ENCODE assay signal across 16 cellular contexts in genomic region chr3:185658943-185659342, GRCh38.
DNase-seq lines count a peak whose midpoint lies in the region; ATAC-seq and TF ChIP-seq lines count a peak whose summit lies in the region.
"Had no signal": no experiment of that assay in that cellular context is flagged by ENCODE, and none has a peak within 500 bp of the region (broad histone marks: within the 10 kb centered on the region; RNA-seq: fewer than 3 reads in every experiment).

No MANE protein-coding gene starts in this region.

- H2BK15ac ChIP-seq in IMR-90 (ENCODE audit: low read depth, low read length), result no peak overlapping the region

- H3K9ac ChIP-seq in IMR-90 (ENCODE audit: low read depth, low read length), result no peak overlapping the region
- H3K9ac ChIP-seq: BLaER1 treated with 17β-estradiol and CSF1 and Interleukin-3, amounts not matched to agents 10 nM and 100 nM had no signal

- peak overlapping the region; percentile 21; the same call in 1 of the 2 replicates for H3K4ac ChIP-seq in IMR-90 (ENCODE audit: low read depth, low read length)

- H3K27me3 ChIP-seq in IMR-90 (ENCODE audit: control insufficient read depth, insufficient read depth, low read length) (no peaks in the 10 kb centered on the region), breast epithelium (no peaks in the 10 kb centered on the region), left lung (no peaks in the 10 kb centered on the region), testis (no peaks in the 10 kb centered on the region)
- H3K27me3 ChIP-seq: BLaER1 treated with 17β-estradiol and CSF1 and Interleukin-3, amounts not matched to agents 10 nM and 100 nM had no signal

- no peak overlapping the region for H4K5ac ChIP-seq in IMR-90 (ENCODE audit: low read depth, low read length)

- H3K27ac ChIP-seq in IMR-90 (ENCODE audit: insufficient read depth, low read length) (peak overlapping the region; percentile 59), breast epithelium (peak overlapping the region; percentile 66 to 83), left lung (peak overlapping the region; percentile 20 to 41), testis (peak overlapping the region; percentile 35 to 86)
- H3K27ac ChIP-seq: BLaER1 treated with 17β-estradiol and CSF1 and Interleukin-3, amounts not matched to agents 10 nM and 100 nM had no signal

- H4K91ac ChIP-seq in IMR-90 (ENCODE audit: insufficient read depth, low read depth, low read length), result 0 out of 2 replicates have a peak overlapping the region, but pooled peaks have one; percentile 31

- H3K4me2 ChIP-seq in IMR-90 (ENCODE audit: low read depth, low read length), result no peak overlapping the region

- H3K9me1 ChIP-seq in IMR-90 (ENCODE audit: insufficient read depth, low read length), result peaks cover 31% of the 10 kb centered on the region

- H2BK5ac ChIP-seq in IMR-90 (ENCODE audit: low read depth, low read length, poor library complexity, severe bottlenecking), result peak overlapping the region; percentile 32

- WGBS in IMR-90 (ENCODE audit: extremely low coverage in 2 of 2, insufficient read length in 1 of 2), 2 experiments, result 91% methylated on average over 1 of the region's 1 CpG; no CpG with 5 or more reads in 1 of the 2 experiments
- WGBS in testis, 2 donors, result 48 to 77% methylated on average over 1 of the region's 1 CpG

- H2BK20ac ChIP-seq in IMR-90 (ENCODE audit: low read depth, low read length), result no peak overlapping the region

- peaks cover 42% of the 10 kb centered on the region for H3K27me3 Mint-ChIP-seq in stimulated activated memory B cell treated with anti-CD40 and anti-IgM and Interleukin-4, amounts not matched to agents 10 μg/mL and 1 μg/mL and 100 μg/mL, for 72 hours

- H2BK120ac ChIP-seq in IMR-90 (ENCODE audit: low read depth, low read length), result 0 out of 2 replicates have a peak overlapping the region, but pooled peaks have one; percentile 9

- H3K36me3 ChIP-seq in IMR-90 (ENCODE audit: control insufficient read depth, insufficient read depth, low read length) (peaks cover 45% of the 10 kb centered on the region), breast epithelium (no peaks in the 10 kb centered on the region), left lung (peaks cover 0 to 3% of the 10 kb centered on the region in 2 donors), testis (ENCODE audit: low read depth, missing control alignments) (no peaks in the 10 kb centered on the region)
- H3K36me3 ChIP-seq: BLaER1 treated with 17β-estradiol and CSF1 and Interleukin-3, amounts not matched to agents 10 nM and 100 nM had no signal

- in situ Hi-C loops in IMR-90 (cut with MboI; ENCODE audit: low sequenced_read_pairs), result loop anchor here (25.0 kb wide), 2 partner anchors 253 to 603 kb away; no protein-coding TSS in a partner anchor

- H2AFZ ChIP-seq in IMR-90 (replicated peaks; ENCODE audit: low read length, poor library complexity), result no peak overlapping the region

- peak overlapping the region; percentile 34; the same call in 1 of the 2 replicates for H3K56ac ChIP-seq in IMR-90 (ENCODE audit: extremely low read depth, insufficient read depth, low read length)

- intact Hi-C loops in IMR-90 (cut with micrococcal nuclease) (loop anchor here (2.0 kb wide), 1 partner anchor 162 kb away; no protein-coding TSS in a partner anchor), breast epithelium (cut with DNase I; ENCODE audit: low total_unique reads) (no loop called here), left lung (cut with DNase I) (no loop called here), testis (cut with DNase I; ENCODE audit: low total_unique reads) (no loop called here)

- H4K8ac ChIP-seq in IMR-90 (ENCODE audit: low read depth in 2 of 2, low read length in 2 of 2), result peak overlapping the region in 1 of 2 experiments; percentile 19; a peak in 1 of 4 replicates

- no peak overlapping the region; the same call in 1 of the 2 replicates for H2AK5ac ChIP-seq in IMR-90 (ENCODE audit: low read depth, low read length)

- no peak overlapping the region for H3K23ac ChIP-seq in IMR-90 (ENCODE audit: low read depth, low read length)

- POLR2A ChIA-PET in IMR-90 (lab: Charles Lee; ENCODE audit: unreplicated experiment), result no interaction called here

- no peaks in the 10 kb centered on the region for H3K4me1 Mint-ChIP-seq in stimulated activated memory B cell treated with anti-CD40 and anti-IgM and Interleukin-4, amounts not matched to agents 10 μg/mL and 1 μg/mL and 100 μg/mL, for 72 hours

- H3K9me3 ChIP-seq in IMR-90 (ENCODE audit: control insufficient read depth, insufficient read depth, low read length) (no peaks in the 10 kb centered on the region), breast epithelium (no peaks in the 10 kb centered on the region), left lung (no peaks in the 10 kb centered on the region), testis (no peaks in the 10 kb centered on the region)
- H3K9me3 ChIP-seq: BLaER1 treated with 17β-estradiol and CSF1 and Interleukin-3, amounts not matched to agents 10 nM and 100 nM had no signal

- H3K79me1 ChIP-seq in IMR-90 (ENCODE audit: low read depth in 1 of 2, low read length in 2 of 2), result peaks cover 22 to 65% of the 10 kb centered on the region in 2 experiments

- no peak for TF ChIP-seq CTCF in IMR-90 (conservative IDR thresholded peaks at IDR 0.05; ENCODE audit: low read depth, low read length)
- no peak for TF ChIP-seq CTCF in breast epithelium (IDR thresholded peaks at IDR 0.05)
- no peak for TF ChIP-seq CTCF in left lung (IDR thresholded peaks at IDR 0.05)
- TF ChIP-seq CTCF in testis (IDR thresholded peaks at IDR 0.05), result no peak

- H4K20me1 ChIP-seq in IMR-90 (ENCODE audit: insufficient read depth, low read length), result peaks cover 57% of the 10 kb centered on the region
- H4K20me1 ChIP-seq: BLaER1 treated with 17β-estradiol and CSF1 and Interleukin-3, amounts not matched to agents 10 nM and 100 nM had no signal

- no peak overlapping the region for H3K4me3 ChIP-seq in IMR-90 (ENCODE audit: insufficient read depth, low read depth, low read length)
- no peak overlapping the region for H3K4me3 ChIP-seq in breast epithelium
- H3K4me3 ChIP-seq in left lung, result no peak overlapping the region
- H3K4me3 ChIP-seq in testis, result no peak overlapping the region
- H3K4me3 ChIP-seq: BLaER1 treated with 17β-estradiol and CSF1 and Interleukin-3, amounts not matched to agents 10 nM and 100 nM; K562 had no signal

- no peaks in the 10 kb centered on the region for H3K36me3 Mint-ChIP-seq in stimulated activated memory B cell treated with anti-CD40 and anti-IgM and Interleukin-4, amounts not matched to agents 10 μg/mL and 1 μg/mL and 100 μg/mL, for 72 hours
- H3K36me3 Mint-ChIP-seq: T-cell had no signal

- H3K14ac ChIP-seq in IMR-90 (replicated peaks; ENCODE audit: low read depth, low read length), result no peak overlapping the region

- peak; percentile 2; the same call in 1 of the 2 replicates for ATAC-seq in IMR-90 (ENCODE audit: low read depth)
- no peak for ATAC-seq in left lung
- ATAC-seq in stimulated activated memory B cell treated with anti-CD40 and anti-IgM and Interleukin-4, amounts not matched to agents 10 μg/mL and 1 μg/mL and 100 μg/mL, for 72 hours, result no peak
- ATAC-seq: K562, T-cell had no signal

- DNase-seq in IMR-90, result no peak
- DNase-seq in breast epithelium (ENCODE audit: low spot score in 2 of 2), result no peak
- no peak for DNase-seq in left lung
- DNase-seq in testis, result no peak
- no peak for DNase-seq in activated effector memory CD4-positive, alpha-beta T cell treated with Interleukin-2 at 50 U/mL for 16 hours
- DNase-seq in activated effector memory CD4-positive, alpha-beta T cell treated with anti-CD3 and anti-CD28 coated beads, Interleukin-2, amount 50 U/mL, for 16 hours, result no peak
- DNase-seq in NCI-H1092 treated with DMSO at 0.1 percent for 48 hours (lab: John Stamatoyannopoulos, UW), result no peak
- DNase-seq: activated CD4-positive, alpha-beta T cell treated with anti-CD3 and anti-CD28 coated beads, Interleukin-2, amount 50 U/mL, for 1 hour; midbrain; NCI-H524; OCI-M1; T-cell had no signal

- no peak for TF ChIP-seq RAD21 in IMR-90 (IDR thresholded peaks at IDR 0.05; ENCODE audit: low read length)

- H3K4me3 Mint-ChIP-seq in stimulated activated memory B cell treated with anti-CD40 and anti-IgM and Interleukin-4, amounts not matched to agents 10 μg/mL and 1 μg/mL and 100 μg/mL, for 72 hours, result no peak overlapping the region
- H3K4me3 Mint-ChIP-seq: T-cell had no signal

- TF ChIP-seq POLR2A in IMR-90 (IDR thresholded peaks at IDR 0.05; ENCODE audit: low read depth, low read length) (no peak), breast epithelium (IDR thresholded peaks at IDR 0.05) (no peak), testis (IDR thresholded peaks at IDR 0.05) (no peak)

- H3K4me1 ChIP-seq in IMR-90 (ENCODE audit: control insufficient read depth, insufficient read depth, low read length), result peaks cover 31% of the 10 kb centered on the region
- H3K4me1 ChIP-seq in breast epithelium, result no peaks in the 10 kb centered on the region
- peaks cover 4 to 16% of the 10 kb centered on the region in 2 donors for H3K4me1 ChIP-seq in left lung
- H3K4me1 ChIP-seq in testis, result peaks cover 30% of the 10 kb centered on the region

- CTCF ChIA-PET in IMR-90 (lab: Yijun Ruan, JAX), result interaction anchor here (0.6 to 3.1 kb wide), 6 partner anchors 18 to 380 kb away, joined by 3 to 14 read pairs (median 4); no protein-coding TSS in a partner anchor

- dilution Hi-C loops in IMR-90 (cut with HindIII; ENCODE audit: low sequenced_read_pairs, unreplicated experiment), result no loop called here

- no peak overlapping the region for H2AK9ac ChIP-seq in IMR-90 (replicated peaks; ENCODE audit: low read depth, low read length, poor library complexity)

- H3K18ac ChIP-seq in IMR-90 (ENCODE audit: low read depth, low read length), result no peak overlapping the region

- H3K9me3 Mint-ChIP-seq in stimulated activated memory B cell treated with anti-CD40 and anti-IgM and Interleukin-4, amounts not matched to agents 10 μg/mL and 1 μg/mL and 100 μg/mL, for 72 hours, result no peaks in the 10 kb centered on the region
- H3K9me3 Mint-ChIP-seq: activated T-helper 2 cell treated with anti-CD3 and anti-CD28 coated beads, Interferon-gamma antibody, Interleukin-2, Interleukin-4, amounts not matched to agents 10 μg/mL and 5 μg/mL and 100 μg/mL, durations not matched to agents 14 hours and 24 hours and 36 hours; T-cell had no signal

- H3K27ac Mint-ChIP-seq in stimulated activated memory B cell treated with anti-CD40 and anti-IgM and Interleukin-4, amounts not matched to agents 10 μg/mL and 1 μg/mL and 100 μg/mL, for 72 hours, result no peak overlapping the region
- H3K27ac Mint-ChIP-seq: activated T-helper 2 cell treated with anti-CD3 and anti-CD28 coated beads, Interferon-gamma antibody, Interleukin-2, Interleukin-4, amounts not matched to agents 10 μg/mL and 5 μg/mL and 100 μg/mL, durations not matched to agents 14 hours and 24 hours and 36 hours; T-cell had no signal

- BruUV-seq in IMR-90 (replicated peaks; lab: Mats Ljungman, UMichigan), result no TSS peak

TF ChIP-seq in IMR-90, 13 proteins besides CTCF, POLR2A, EP300 and RAD21:
- no peak for TF ChIP-seq BHLHE40 (IDR thresholded peaks at IDR 0.05; ENCODE audit: low read depth, low read length)
- peak; percentile 46 for TF ChIP-seq CEBPB (IDR thresholded peaks at IDR 0.05; ENCODE audit: low read depth, low read length)
TF ChIP-seq in IMR-90: peak in this region for 1.
